10 cellular contexts compared by ENCODE assay signal in the genomic region with DNA sequence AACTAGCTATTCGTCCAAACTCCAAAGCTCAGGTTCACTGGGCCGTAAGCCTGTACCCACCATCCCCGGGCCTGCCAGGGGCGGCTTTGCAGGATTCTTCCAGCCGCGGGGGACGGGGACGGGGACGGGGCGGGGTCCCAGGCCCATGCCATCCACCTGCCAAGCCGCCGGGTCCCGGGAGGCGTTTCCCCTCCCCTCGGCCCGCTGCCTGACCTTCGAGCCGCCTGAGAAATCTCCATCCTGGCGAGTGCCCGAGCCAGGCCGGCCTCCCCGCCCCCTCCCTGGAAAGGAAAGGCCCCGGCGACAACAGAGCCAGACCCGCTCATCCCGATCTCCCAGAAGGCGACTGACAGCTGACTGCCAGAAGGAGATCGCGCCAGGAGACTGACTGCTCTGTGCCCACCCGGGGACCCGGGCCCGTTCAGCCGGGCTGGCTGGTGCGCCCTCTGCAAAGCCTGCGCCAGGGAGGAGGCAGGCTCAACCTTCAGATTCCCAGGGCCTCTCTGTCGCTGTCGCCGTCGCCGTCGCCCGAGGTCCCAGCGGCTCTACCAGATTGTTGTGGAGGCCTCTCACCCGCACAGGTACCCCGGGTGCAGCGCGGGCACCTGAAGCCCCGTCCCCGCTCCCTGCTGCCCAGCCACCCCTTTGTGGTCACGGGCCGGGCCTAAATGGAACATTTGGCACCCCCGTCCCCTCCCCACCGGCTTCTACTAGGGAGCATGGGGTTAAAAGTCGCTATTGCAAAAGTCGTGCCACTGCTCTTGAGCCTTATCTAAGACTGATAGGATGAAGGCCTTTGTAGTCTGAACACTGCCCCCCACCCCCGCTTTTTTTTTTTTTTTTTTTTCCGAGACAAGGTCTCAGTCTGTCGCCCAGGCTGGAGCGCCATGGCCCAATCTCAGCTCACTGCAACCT. TPM values are rescaled to one million over a fixed set of nuclear protein-coding genes. Genes with fewer than 3 reads are reported as not detected.
DNase-seq lines count a peak whose midpoint lies in the region; ATAC-seq and TF ChIP-seq lines count a peak whose summit lies in the region.
"Had no signal": no experiment of that assay in that cellular context is flagged by ENCODE, and none has a peak within 500 bp of the region (broad histone marks: within the 10 kb centered on the region; RNA-seq: fewer than 3 reads in every experiment).

TSS of gene RGN (plus strand) at position 315 of the 915 bp plus-strand sequence. CDS start 2,702 bp downstream, outside the sequence.

- H3K27ac Mint-ChIP-seq in type B pancreatic cell: no peak within 1 kb of the TSS

- WGBS in tibial nerve, 2 donors: 50 to 53% methylated on average over 14 to 36 of the region's 59 CpGs

- H3K27ac ChIP-seq in left ventricle myocardium inferior (replicated peaks) (peak within 1 kb of the TSS; percentile 71), osteoblast (ENCODE audit: low read depth, low read length) (no peak within 1 kb of the TSS), tibial nerve (no peak within 1 kb of the TSS)
- H3K27ac ChIP-seq: A549 had no signal

- H3K36me3 ChIP-seq in left ventricle myocardium inferior (no peaks in the 10 kb centered on the region), osteoblast (ENCODE audit: insufficient read depth, low read length) (no peaks in the 10 kb centered on the region), tibial nerve (no peaks in the 10 kb centered on the region)

- H3K9me3 ChIP-seq in left ventricle myocardium inferior (replicated peaks): no peaks in the 10 kb centered on the region
- no peaks in the 10 kb centered on the region for H3K9me3 ChIP-seq in osteoblast (ENCODE audit: low read depth, low read length)
- no peaks in the 10 kb centered on the region for H3K9me3 ChIP-seq in tibial nerve
- H3K9me3 ChIP-seq: A549 had no signal

- POLR2A ChIA-PET in AG04449 (lab: Yijun Ruan, JAX): no interaction called here
- POLR2A ChIA-PET in GM10248 (lab: Yijun Ruan, JAX): no interaction called here

- no peaks in the 10 kb centered on the region for H4K20me1 ChIP-seq in osteoblast (ENCODE audit: insufficient read depth, low read length)

- H2AFZ ChIP-seq in osteoblast (ENCODE audit: low read length): peak within 1 kb of the TSS; percentile 62

- TF ChIP-seq CTCF in AG04449 (IDR thresholded peaks at IDR 0.05; ENCODE audit: insufficient read depth, low read length, missing control alignments) (no peak), astrocyte of the spinal cord (IDR thresholded peaks at IDR 0.05; ENCODE audit: low read depth, low read length) (no peak), left ventricle myocardium inferior (IDR thresholded peaks at IDR 0.05; ENCODE audit: borderline replicate concordance) (no peak), osteoblast (IDR thresholded peaks at IDR 0.05; ENCODE audit: extremely low read depth, low read depth, low read length) (no peak), GM10248 (IDR thresholded peaks at IDR 0.05; ENCODE audit: control extremely low read depth, extremely low read depth, low read depth, missing control alignments) (no peak), tibial nerve (IDR thresholded peaks at IDR 0.05) (no peak), type B pancreatic cell (conservative IDR thresholded peaks at IDR 0.05) (no peak)

- DNase-seq in AG04449 (ENCODE audit: low read depth, low spot score) (no peak), astrocyte of the spinal cord (ENCODE audit: low read depth, low spot score) (no peak), left ventricle myocardium inferior (peak; percentile 26), osteoblast (ENCODE audit: insufficient read length, low spot score, missing footprints) (peak; percentile 68), GM10248 (ENCODE audit: extremely low spot score) (no peak), tibial nerve (ENCODE audit: low spot score in 2 of 2) (no peak), type B pancreatic cell (ENCODE audit: extremely low spot score, unreplicated experiment) (no peak)
- DNase-seq: dermis blood vessel endothelial cell had no signal

- no peak for ATAC-seq in HG02884 (IDR thresholded peaks at IDR 0.05; ENCODE audit: unreplicated experiment)
- ATAC-seq: A549 had no signal

- CTCF ChIA-PET in AG04449 (lab: Yijun Ruan, JAX) (interaction anchor here (1.4 kb wide), 1 partner anchor 14 kb away, joined by 6 read pairs; no protein-coding TSS in a partner anchor), GM10248 (lab: Yijun Ruan, JAX) (no interaction called here)

- intact Hi-C loops in left ventricle myocardium inferior (cut with micrococcal nuclease): no loop called here

- TF ChIP-seq EP300 in tibial nerve (IDR thresholded peaks at IDR 0.05): no peak

- peak within 1 kb of the TSS; percentile 63 for H3K4me2 ChIP-seq in osteoblast (ENCODE audit: insufficient read depth, low read length)
- H3K4me2 ChIP-seq: A549 had no signal

- H3K4me1 ChIP-seq in left ventricle myocardium inferior (no peaks in the 10 kb centered on the region), osteoblast (ENCODE audit: insufficient read depth, low read length) (no peaks in the 10 kb centered on the region), tibial nerve (peaks cover 0 to 4% (median 0%) of the 10 kb centered on the region in 4 donors)
- H3K4me1 ChIP-seq: A549 had no signal

- H3K27me3 ChIP-seq in left ventricle myocardium inferior (ENCODE audit: low read depth): no peaks in the 10 kb centered on the region
- peaks cover 5% of the 10 kb centered on the region for H3K27me3 ChIP-seq in osteoblast (ENCODE audit: insufficient read depth, low read length)
- peaks cover 0 to 8% of the 10 kb centered on the region in 2 donors for H3K27me3 ChIP-seq in tibial nerve

- no peaks in the 10 kb centered on the region for H3K9me3 Mint-ChIP-seq in type B pancreatic cell

- no peak for TF ChIP-seq POLR2A in tibial nerve (IDR thresholded peaks at IDR 0.05)

- H3K4me1 Mint-ChIP-seq in type B pancreatic cell (ENCODE audit: unreplicated experiment): peaks cover 11% of the 10 kb centered on the region

- in situ Hi-C loops in astrocyte of the spinal cord (cut with HindIII; ENCODE audit: low sequenced_read_pairs): no loop called here

- no peaks in the 10 kb centered on the region for H3K36me3 Mint-ChIP-seq in type B pancreatic cell

- H3K4me3 Mint-ChIP-seq in type B pancreatic cell: no peak within 1 kb of the TSS

- no peaks in the 10 kb centered on the region for H3K79me2 ChIP-seq in osteoblast (ENCODE audit: insufficient read depth, low read length)

- H3K27me3 Mint-ChIP-seq in type B pancreatic cell: no peaks in the 10 kb centered on the region

- peak within 1 kb of the TSS; percentile 15; the same call in 1 of the 2 replicates for H3K4me3 ChIP-seq in AG04449 (ENCODE audit: low read depth, low read length)
- peak within 1 kb of the TSS; percentile 15 for H3K4me3 ChIP-seq in astrocyte of the spinal cord (ENCODE audit: low read depth, low read length)
- H3K4me3 ChIP-seq in left ventricle myocardium inferior: peak within 1 kb of the TSS; percentile 65
- H3K4me3 ChIP-seq in osteoblast (ENCODE audit: insufficient read depth, low read length): peak within 1 kb of the TSS; percentile 61
- H3K4me3 ChIP-seq in tibial nerve: peak within 1 kb of the TSS in 1 of 4 donors; percentile 28
- H3K4me3 ChIP-seq: A549 had no signal

RNA-seq across cellular contexts. Expression of gene RGN, which starts in this region (rescaled TPM):
- 18.8 TPM for total RNA-seq in left ventricle myocardium inferior
- total RNA-seq in osteoblast: 2.5 and 4.4 TPM in 2 replicates
- 1 to 10 TPM in 1 of 4 donors, under 1 TPM in 2, not detected in 1; 0.60 to 2.5 (median 0.87) TPM for total RNA-seq in tibial nerve
- total RNA-seq in type B pancreatic cell (ENCODE audit: low replicate concordance): 3.5 and 16.2 TPM in 2 replicates

Comparison
In these comparisons a context has a peak if more than half of its experiments do, and no peak if none do; other contexts are left out.
1. DNase-seq: peak in left ventricle myocardium inferior (single experiment) and osteoblast (single experiment); none in AG04449 (single experiment), astrocyte of the spinal cord (single experiment), GM10248 (single experiment), tibial nerve (0 of 2) and type B pancreatic cell (single experiment).